In genomic region chr22:27987557-27987956, GRCh38 we compare ENCODE assay signal across 16 cellular contexts.
DNase-seq lines count a peak whose midpoint lies in the region; ATAC-seq, FAIRE-seq and TF ChIP-seq lines count a peak whose summit lies in the region.
"Had no signal": no experiment of that assay in that cellular context is flagged by ENCODE, and none has a peak within 500 bp of the region (broad histone marks: within the 10 kb centered on the region; RNA-seq: fewer than 3 reads in every experiment).

No MANE protein-coding gene starts in this region.

- no peak overlapping the region for H2AFZ ChIP-seq in astrocyte (ENCODE audit: low read depth, low read length)

- H3K4me2 ChIP-seq in BLaER1 treated with 17β-estradiol and CSF1 and Interleukin-3, amounts not matched to agents 10 nM and 100 nM, result peak overlapping the region; percentile 24 to 65 (median 42); a peak in 19 of 22 replicates
- peak overlapping the region; percentile 72 for H3K4me2 ChIP-seq in astrocyte (ENCODE audit: low read length)

- H3K27me3 Mint-ChIP-seq in astrocyte (ENCODE audit: low read depth, unreplicated experiment), result no peaks in the 10 kb centered on the region

- no peaks in the 10 kb centered on the region for H3K79me2 ChIP-seq in astrocyte (ENCODE audit: insufficient read depth, low read length)

- H3K36me3 ChIP-seq in BLaER1 treated with 17β-estradiol and CSF1 and Interleukin-3, amounts not matched to agents 10 nM and 100 nM, result peaks cover 0 to 3% (median 0%) of the 10 kb centered on the region in 11 experiments; a peak in 1 of 22 replicates
- no peaks in the 10 kb centered on the region for H3K36me3 ChIP-seq in astrocyte (ENCODE audit: insufficient read depth, low read length)
- no peaks in the 10 kb centered on the region for H3K36me3 ChIP-seq in prostate gland

- H3K27ac ChIP-seq in BLaER1 treated with 17β-estradiol and CSF1 and Interleukin-3, amounts not matched to agents 10 nM and 100 nM, result no peak overlapping the region
- H3K27ac ChIP-seq in astrocyte (ENCODE audit: low read depth, low read length), result peak overlapping the region; percentile 49
- no peak overlapping the region for H3K27ac ChIP-seq in prostate gland

- H3K27me3 ChIP-seq in BLaER1 treated with 17β-estradiol and CSF1 and Interleukin-3, amounts not matched to agents 10 nM and 100 nM, result no peaks in the 10 kb centered on the region
- H3K27me3 ChIP-seq in astrocyte (ENCODE audit: insufficient read depth, low read length) (no peaks in the 10 kb centered on the region), prostate gland (replicated peaks; ENCODE audit: insufficient read depth) (no peaks in the 10 kb centered on the region)

- H3K4me3 Mint-ChIP-seq in astrocyte (ENCODE audit: unreplicated experiment), result no peak overlapping the region
- H3K4me3 Mint-ChIP-seq in stimulated activated effector memory CD8-positive, alpha-beta T cell treated with anti-CD3 and anti-CD28 coated beads, Interleukin-12 subunit alpha, Interleukin-12 subunit beta, amount 100 ng/mL, for 72 hours, result no peak overlapping the region
- H3K4me3 Mint-ChIP-seq: activated naive CD4-positive, alpha-beta T cell treated with anti-CD3 and anti-CD28 coated beads for 36 hours; nephron; WTC11 had no signal

- WGBS in prostate gland, result 58% methylated on average over 6 of the region's 6 CpGs

- TF ChIP-seq CTCF in astrocyte (IDR thresholded peaks at IDR 0.05; ENCODE audit: insufficient read depth, low read depth, low read length), result no peak
- TF ChIP-seq CTCF in prostate gland (IDR thresholded peaks at IDR 0.05), result no peak

- no peaks in the 10 kb centered on the region for H3K9me3 Mint-ChIP-seq in astrocyte (ENCODE audit: unreplicated experiment)
- H3K9me3 Mint-ChIP-seq in stimulated activated effector memory CD8-positive, alpha-beta T cell treated with anti-CD3 and anti-CD28 coated beads, Interleukin-12 subunit alpha, Interleukin-12 subunit beta, amount 100 ng/mL, for 72 hours, result no peaks in the 10 kb centered on the region
- H3K9me3 Mint-ChIP-seq: activated naive CD4-positive, alpha-beta T cell treated with anti-CD3 and anti-CD28 coated beads for 36 hours; nephron; WTC11 had no signal

- intact Hi-C loops in prostate gland (cut with DNase I), result no loop called here

- H3K4me3 ChIP-seq in BLaER1 treated with 17β-estradiol and CSF1 and Interleukin-3, amounts not matched to agents 10 nM and 100 nM, result no peak overlapping the region
- H3K4me3 ChIP-seq in astrocyte (ENCODE audit: insufficient read depth, low read depth, low read length) (no peak overlapping the region), prostate gland (no peak overlapping the region)

- no peak overlapping the region for H3K9ac ChIP-seq in BLaER1 treated with 17β-estradiol and CSF1 and Interleukin-3, amounts not matched to agents 10 nM and 100 nM
- no peak overlapping the region for H3K9ac ChIP-seq in astrocyte (ENCODE audit: low read length)

- FAIRE-seq in astrocyte (lab: Jason Lieb, UNC), result no peak

- peaks cover 34% of the 10 kb centered on the region for H3K36me3 Mint-ChIP-seq in astrocyte (ENCODE audit: low read depth, unreplicated experiment)
- H3K36me3 Mint-ChIP-seq in stimulated activated effector memory CD8-positive, alpha-beta T cell treated with anti-CD3 and anti-CD28 coated beads, Interleukin-12 subunit alpha, Interleukin-12 subunit beta, amount 100 ng/mL, for 72 hours, result no peaks in the 10 kb centered on the region

- H4K20me1 ChIP-seq in BLaER1 treated with 17β-estradiol and CSF1 and Interleukin-3, amounts not matched to agents 10 nM and 100 nM, result peaks cover 0 to 6% (median 0%) of the 10 kb centered on the region in 11 experiments; a peak in 1 of 22 replicates
- H4K20me1 ChIP-seq in astrocyte (ENCODE audit: insufficient read depth, low read length), result no peaks in the 10 kb centered on the region

- DNase-seq in HS-27A (ENCODE audit: low read depth) (peak; percentile 75), astrocyte (ENCODE audit: low read depth) (peak; percentile 92), mesenteric fat pad (ENCODE audit: low spot score) (peak; percentile 47), NCI-H187 (lab: John Stamatoyannopoulos, UW) (no peak), DMS79 (lab: John Stamatoyannopoulos, UW) (no peak), prostate gland (ENCODE audit: low spot score) (no peak)
- DNase-seq in stimulated activated effector memory CD8-positive, alpha-beta T cell treated with anti-CD3 and anti-CD28 coated beads, Interleukin-12 subunit alpha, Interleukin-12 subunit beta, amount 100 ng/mL, for 72 hours (ENCODE audit: low spot score in 2 of 2), result no peak
- DNase-seq: activated naive CD4-positive, alpha-beta T cell treated with anti-CD3 and anti-CD28 coated beads for 36 hours; Calu3; effector CD4-positive, alpha-beta T cell; NCI-H2107; RPMI8226; stimulated activated CD4-positive, alpha-beta T cell treated with anti-CD3 and anti-CD28 coated beads, Interleukin-2, amount 100 ng/mL, for 24 hours had no signal

- H3K4me1 Mint-ChIP-seq in astrocyte (ENCODE audit: low read depth, unreplicated experiment), result peaks cover 19% of the 10 kb centered on the region
- H3K4me1 Mint-ChIP-seq in stimulated activated effector memory CD8-positive, alpha-beta T cell treated with anti-CD3 and anti-CD28 coated beads, Interleukin-12 subunit alpha, Interleukin-12 subunit beta, amount 100 ng/mL, for 72 hours, result no peaks in the 10 kb centered on the region

- H3K27ac Mint-ChIP-seq in astrocyte (ENCODE audit: unreplicated experiment), result peak overlapping the region; percentile 91
- no peak overlapping the region for H3K27ac Mint-ChIP-seq in stimulated activated effector memory CD8-positive, alpha-beta T cell treated with anti-CD3 and anti-CD28 coated beads, Interleukin-12 subunit alpha, Interleukin-12 subunit beta, amount 100 ng/mL, for 72 hours
- H3K27ac Mint-ChIP-seq: activated naive CD4-positive, alpha-beta T cell treated with anti-CD3 and anti-CD28 coated beads for 36 hours; nephron had no signal

- H3K9me3 ChIP-seq in BLaER1 treated with 17β-estradiol and CSF1 and Interleukin-3, amounts not matched to agents 10 nM and 100 nM (replicated peaks in 1 of 11), result no peaks in the 10 kb centered on the region
- H3K9me3 ChIP-seq in astrocyte (ENCODE audit: insufficient read depth, low read depth, low read length), result no peaks in the 10 kb centered on the region
- no peaks in the 10 kb centered on the region for H3K9me3 ChIP-seq in prostate gland

- peaks cover 9 to 49% (median 38%) of the 10 kb centered on the region in 10 experiments for H3K4me1 ChIP-seq in BLaER1 treated with 17β-estradiol and CSF1 and Interleukin-3, amounts not matched to agents 10 nM and 100 nM
- H3K4me1 ChIP-seq in astrocyte (ENCODE audit: insufficient read depth, low read length) (peaks cover 19% of the 10 kb centered on the region), prostate gland (replicated peaks) (no peaks in the 10 kb centered on the region)

- no peak for ATAC-seq in stimulated activated effector memory CD8-positive, alpha-beta T cell treated with anti-CD3 and anti-CD28 coated beads, Interleukin-12 subunit alpha, Interleukin-12 subunit beta, amount 100 ng/mL, for 72 hours
- ATAC-seq: WTC11 had no signal

- TF ChIP-seq POLR2A in prostate gland (IDR thresholded peaks at IDR 0.05), result no peak

Comparison
In these comparisons a context has a peak if more than half of its experiments do, and no peak if none do; other contexts are left out.
1. DNase-seq: peak in HS-27A (single experiment), astrocyte (single experiment) and mesenteric fat pad (single experiment); none in NCI-H187 (0 of 2), DMS79 (single experiment), prostate gland (single experiment) and stimulated activated effector memory CD8-positive, alpha-beta T cell treated with anti-CD3 and anti-CD28 coated beads, Interleukin-12 subunit alpha, Interleukin-12 subunit beta, amount 100 ng/mL, for 72 hours (0 of 2).